14 cellular contexts compared by ENCODE assay signal in the genomic region with DNA sequence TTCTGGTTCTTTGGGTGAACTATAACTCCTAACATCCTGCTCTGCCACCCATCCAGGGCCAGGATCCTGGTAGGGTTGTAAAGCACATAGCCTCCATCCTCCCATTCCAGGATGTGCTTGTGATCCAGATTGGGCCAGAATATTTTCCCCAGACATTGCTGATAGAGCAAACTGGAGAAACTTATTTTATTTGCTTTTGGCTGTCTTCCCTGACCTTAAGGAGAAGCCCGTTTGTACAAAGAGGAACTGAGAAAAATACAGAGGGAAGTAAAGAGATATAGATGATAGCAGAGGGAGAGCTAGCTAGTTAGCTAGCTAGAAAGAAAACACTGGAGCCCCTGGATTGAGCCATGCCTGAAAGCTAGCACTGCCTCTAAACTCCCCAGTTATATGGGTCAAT.
DNase-seq lines count a peak whose midpoint lies in the region; ATAC-seq and TF ChIP-seq lines count a peak whose summit lies in the region.
"Had no signal": no experiment of that assay in that cellular context is flagged by ENCODE, and none has a peak within 500 bp of the region (broad histone marks: within the 10 kb centered on the region; RNA-seq: fewer than 3 reads in every experiment).

No MANE protein-coding gene starts in this region.

- peaks cover 16% of the 10 kb centered on the region for H3K4me1 ChIP-seq in BLaER1
- H3K4me1 ChIP-seq: breast epithelium, thyroid gland had no signal

- H3K27ac ChIP-seq in BLaER1, result no peak overlapping the region
- H3K27ac ChIP-seq: breast epithelium, thyroid gland had no signal

- peak overlapping the region; percentile 28; the same call in 1 of the 2 replicates for H3K4me2 ChIP-seq in BLaER1

- H3K36me3 ChIP-seq in BLaER1, result no peaks in the 10 kb centered on the region
- H3K36me3 ChIP-seq: breast epithelium, thyroid gland had no signal

- no peaks in the 10 kb centered on the region for H3K9me3 ChIP-seq in BLaER1
- H3K9me3 ChIP-seq: breast epithelium, thyroid gland had no signal

- no peaks in the 10 kb centered on the region for H3K27me3 ChIP-seq in BLaER1
- H3K27me3 ChIP-seq: breast epithelium, thyroid gland had no signal

- peak; percentile 23 for DNase-seq in GM20000 (ENCODE audit: low spot score)
- DNase-seq in SIG-M5 (lab: John Stamatoyannopoulos, UW), result peak; percentile 18
- DNase-seq in GM19240 (ENCODE audit: insufficient read length, low spot score), result no peak
- DNase-seq in stimulated activated CD4-positive, alpha-beta T cell treated with anti-CD3 and anti-CD28 coated beads, Interleukin-4, amount 100 ng/mL, for 1 hour, result no peak
- no peak for DNase-seq in NCI-H748 (lab: John Stamatoyannopoulos, UW; ENCODE audit: unreplicated experiment)
- DNase-seq: activated CD4-positive, alpha-beta T cell treated with anti-CD3 and anti-CD28 coated beads for 36 hours; activated effector memory CD4-positive, alpha-beta T cell treated with Interleukin-2 at 50 U/mL for 16 hours; mammary epithelial cell; SHP77 treated with DMSO at 0.1 percent for 48 hours; thyroid gland had no signal

- ATAC-seq in HG03135 (IDR thresholded peaks at IDR 0.05; ENCODE audit: unreplicated experiment) (peak; percentile 54), GM21619 (IDR thresholded peaks at IDR 0.05; ENCODE audit: unreplicated experiment) (no peak)
- ATAC-seq: activated CD4-positive, alpha-beta T cell treated with anti-CD3 and anti-CD28 coated beads for 36 hours had no signal

- H3K4me3 ChIP-seq in BLaER1, result no peak overlapping the region
- H3K4me3 ChIP-seq: breast epithelium, thyroid gland had no signal

- no peaks in the 10 kb centered on the region for H4K20me1 ChIP-seq in BLaER1

- no peak for TF ChIP-seq CTCF in GM20000 (IDR thresholded peaks at IDR 0.05; ENCODE audit: extremely low read depth, missing control alignments)

- H3K9ac ChIP-seq in BLaER1, result no peak overlapping the region

Comparison
In these comparisons a context has a peak if more than half of its experiments do, and no peak if none do; other contexts are left out.
1. DNase-seq: peak in GM20000 (single experiment) and SIG-M5 (single experiment); none in GM19240 (single experiment), stimulated activated CD4-positive, alpha-beta T cell treated with anti-CD3 and anti-CD28 coated beads, Interleukin-4, amount 100 ng/mL, for 1 hour (single experiment) and NCI-H748 (single experiment).